27 cellular contexts compared by ENCODE assay signal in the genomic region with DNA sequence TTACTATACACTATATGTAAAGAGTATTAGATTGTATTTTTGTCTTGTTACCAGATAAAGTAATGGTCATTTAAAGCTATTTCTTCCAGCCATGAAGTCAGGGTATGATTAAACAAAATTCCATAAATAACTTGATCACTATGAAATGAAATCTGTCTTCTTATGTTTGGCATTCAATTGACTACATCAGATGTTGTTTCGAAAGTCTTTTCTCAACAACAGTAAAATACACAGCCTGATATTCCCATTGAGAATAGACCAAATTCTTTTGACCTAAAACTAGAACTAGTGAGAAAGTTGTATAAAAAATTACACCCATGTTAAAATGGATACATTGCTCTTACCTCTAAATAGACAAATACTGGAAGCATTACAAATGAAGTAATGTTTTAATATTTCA.
"Had no signal": no experiment of that assay in that cellular context is flagged by ENCODE, and none has a peak within 500 bp of the region (broad histone marks: within the 10 kb centered on the region; RNA-seq: fewer than 3 reads in every experiment).

No MANE protein-coding gene starts in this region.

- ATAC-seq: gastrocnemius medialis; heart left ventricle; left cardiac atrium; left lung; mucosa of descending colon; stimulated activated memory B cell treated with anti-CD40 and anti-IgM and Interleukin-4, amounts not matched to agents 10 μg/mL and 1 μg/mL and 100 μg/mL, for 72 hours; stimulated activated naive CD8-positive, alpha-beta T cell treated with anti-CD3 and anti-CD28 coated beads, Interleukin-15, Interleukin-2, amounts not matched to agents 100 U/mL and 50 U/mL, for 24 hours; upper lobe of right lung had no signal

- DNase-seq: cortex of kidney; dorsolateral prefrontal cortex; effector CD4-positive, alpha-beta T cell; gastrocnemius medialis; heart left ventricle; left cardiac atrium; left lung; mesenchymal stem cell; mucosa of descending colon; naive B cell; sigmoid colon; spleen; stimulated activated CD4-positive, alpha-beta T cell treated with anti-CD3 and anti-CD28 coated beads, Interleukin-4, amount 100 ng/mL, for 4 hours; stimulated activated naive CD8-positive, alpha-beta T cell treated with anti-CD3 and anti-CD28 coated beads, Interleukin-15, Interleukin-2, amounts not matched to agents 100 U/mL and 50 U/mL, for 24 hours; transverse colon; upper lobe of right lung; uterus had no signal

- H3K27me3 ChIP-seq: dorsolateral prefrontal cortex, gastrocnemius medialis, heart left ventricle, hepatocyte, left lung, neural progenitor cell, right atrium auricular region, sigmoid colon, spleen, suprapubic skin, transverse colon, upper lobe of right lung, uterus had no signal

- H3K4me3 ChIP-seq: dorsolateral prefrontal cortex, gastrocnemius medialis, heart left ventricle, hepatocyte, left lung, mucosa of descending colon, neural progenitor cell, prostate gland, right atrium auricular region, sigmoid colon, skin epidermis, spleen, suprapubic skin, transverse colon, upper lobe of right lung, uterus had no signal

- H3K4me3 Mint-ChIP-seq: mesothelial cell of epicardium; naive B cell; nephron; neural progenitor cell; stimulated activated memory B cell treated with anti-CD40 and anti-IgM and Interleukin-4, amounts not matched to agents 10 μg/mL and 1 μg/mL and 100 μg/mL, for 72 hours had no signal

- H3K36me3 Mint-ChIP-seq: naive B cell; neural progenitor cell; stimulated activated memory B cell treated with anti-CD40 and anti-IgM and Interleukin-4, amounts not matched to agents 10 μg/mL and 1 μg/mL and 100 μg/mL, for 72 hours had no signal

- H3K4me1 Mint-ChIP-seq: naive B cell; neural progenitor cell; stimulated activated memory B cell treated with anti-CD40 and anti-IgM and Interleukin-4, amounts not matched to agents 10 μg/mL and 1 μg/mL and 100 μg/mL, for 72 hours had no signal

- H3K27ac Mint-ChIP-seq: mesothelial cell of epicardium; naive B cell; neural progenitor cell; stimulated activated memory B cell treated with anti-CD40 and anti-IgM and Interleukin-4, amounts not matched to agents 10 μg/mL and 1 μg/mL and 100 μg/mL, for 72 hours had no signal

- H3K4me1 ChIP-seq: left lung, parathyroid adenoma, prostate gland, sigmoid colon, spleen, transverse colon, upper lobe of right lung had no signal

- H3K36me3 ChIP-seq: gastrocnemius medialis, heart left ventricle, left lung, neural progenitor cell, prostate gland, right atrium auricular region, sigmoid colon, spleen, suprapubic skin, transverse colon, upper lobe of right lung, uterus had no signal

- H3K27me3 Mint-ChIP-seq: naive B cell; stimulated activated memory B cell treated with anti-CD40 and anti-IgM and Interleukin-4, amounts not matched to agents 10 μg/mL and 1 μg/mL and 100 μg/mL, for 72 hours had no signal

- H3K9ac ChIP-seq: neural progenitor cell, parathyroid adenoma had no signal

- H3K9me3 Mint-ChIP-seq: neural progenitor cell had no signal

- H3K9me3 ChIP-seq: gastrocnemius medialis, mucosa of descending colon, prostate gland, sigmoid colon, suprapubic skin, transverse colon, upper lobe of right lung, uterus had no signal
